Comparison of ENCODE assay signal across 18 cellular contexts in genomic region chr2:239389414-239390329, GRCh38. TPM values are rescaled to one million over a fixed set of nuclear protein-coding genes. Genes with fewer than 3 reads are reported as not detected.
A peak's percentile ranks its signal among the peaks of the same experiment; 100 is the strongest.
DNase-seq lines count a peak whose midpoint lies in the region; ATAC-seq, FAIRE-seq and TF ChIP-seq lines count a peak whose summit lies in the region.
"Had no signal": no experiment of that assay in that cellular context is flagged by ENCODE, and none has a peak within 500 bp of the region (broad histone marks: within the 10 kb centered on the region; RNA-seq: fewer than 3 reads in every experiment).

No MANE protein-coding gene starts in this region.

- CTCF ChIA-PET in HepG2 (lab: Yijun Ruan, JAX; ENCODE audit: low intra/inter-chr PET ratio, low total read pairs) = no interaction called here

- no peak overlapping the region for H3K9ac ChIP-seq in HepG2 (ENCODE audit: insufficient read depth, low read depth, low read length)

- no TSS peak for BruUV-seq in HepG2 (replicated peaks; lab: Mats Ljungman, UMichigan)

- FAIRE-seq in HepG2 (lab: Jason Lieb, UNC) = no peak
- no peak for FAIRE-seq in D721Med (lab: Jason Lieb, UNC)
- FAIRE-seq: GM19239, RCC 7860 had no signal

- no peak for TF ChIP-seq RAD21 in HepG2 (CRISPR knock-in tag; IDR thresholded peaks at IDR 0.05)

- H3K36me3 ChIP-seq in H7 (replicated peaks; ENCODE audit: control insufficient read depth, insufficient read depth, low read length) (no peaks in the 10 kb centered on the region), HepG2 (replicated peaks in 1 of 2; ENCODE audit: control insufficient read depth in 1 of 2, insufficient read depth in 2 of 2, low read length in 2 of 2) (peaks cover 5% of the 10 kb centered on the region in 2 experiments; a peak in 4 of 5 replicates), spleen (peaks cover 0 to 57% (median 5%) of the 10 kb centered on the region in 6 donors), SJCRH30 (no peaks in the 10 kb centered on the region; the same call in 1 of the 2 replicates)

- H3K4me3 ChIP-seq in H7 (ENCODE audit: insufficient read depth, low read depth, low read length) = no peak overlapping the region
- no peak overlapping the region for H3K4me3 ChIP-seq in HepG2 (replicated peaks in 1 of 3; ENCODE audit: insufficient read depth in 1 of 3, low read depth in 2 of 3, low read length in 3 of 3)
- no peak overlapping the region for H3K4me3 ChIP-seq in spleen
- H3K4me3 ChIP-seq in SJCRH30 = no peak overlapping the region

- H3K9me3 ChIP-seq in HepG2 (ENCODE audit: low read length) = no peaks in the 10 kb centered on the region
- no peaks in the 10 kb centered on the region for H3K9me3 ChIP-seq in spleen
- H3K9me3 ChIP-seq in SJCRH30 (replicated peaks) = no peaks in the 10 kb centered on the region

- WGBS in HepG2 (ENCODE audit: low lambda C conversion rate) = 94% methylated on average over 22 of the region's 23 CpGs
- 93 to 98% (median 96%) methylated on average over 23 of the region's 23 CpGs for WGBS in spleen, 5 donors

- peaks cover 37 to 64% of the 10 kb centered on the region in 2 donors for H3K36me3 Mint-ChIP-seq in CD14-positive monocyte

- H3K4me1 Mint-ChIP-seq in CD14-positive monocyte = peaks cover 18% of the 10 kb centered on the region

- H3K27ac ChIP-seq in HepG2 (ENCODE audit: extremely low read length, insufficient read depth, low read length) = no peak overlapping the region
- no peak overlapping the region for H3K27ac ChIP-seq in spleen
- no peak overlapping the region for H3K27ac ChIP-seq in SJCRH30

- DNase-seq in CD14-positive monocyte (ENCODE audit: low spot score) (peak; percentile 18), H7 (peak; percentile 22), HepG2 (ENCODE audit: low spot score) (no peak), spleen (peak; percentile 36), D721Med (ENCODE audit: insufficient read length, low spot score) (no peak), SJCRH30 (no peak), KBM-7 (no peak)
- DNase-seq: CD4-positive, alpha-beta memory T cell; DMS153; GDM1; Kasumi-1; NCI-H1694 treated with DMSO at 0.1 percent for 48 hours; NCI-H2081 treated with DMSO at 0.1 percent for 48 hours; NCI-H2171 treated with DMSO at 0.1 percent for 48 hours; NCI-H524 treated with DMSO at 0.1 percent for 48 hours; NCI-H82 had no signal

- ATAC-seq in HepG2 = no peak

- POLR2A ChIA-PET in HepG2 (lab: Yijun Ruan, JAX) = interaction anchor here (5.1 kb wide), 1 partner anchor 11 kb away, joined by 20 read pairs; the partner anchor contains the start of gene HDAC4

- H4K20me1 ChIP-seq in HepG2 (ENCODE audit: insufficient read depth, low read length) = peaks cover 35% of the 10 kb centered on the region

- peaks cover 59% of the 10 kb centered on the region for H3K79me2 ChIP-seq in HepG2 (ENCODE audit: insufficient read depth, low read length)

- H3K27me3 ChIP-seq in H7 (ENCODE audit: control insufficient read depth, insufficient read depth, low read length) (no peaks in the 10 kb centered on the region), HepG2 (ENCODE audit: control insufficient read depth in 1 of 2, insufficient read depth in 2 of 2, low read length in 2 of 2) (no peaks in the 10 kb centered on the region), spleen (replicated peaks in 1 of 7) (no peaks in the 10 kb centered on the region), SJCRH30 (no peaks in the 10 kb centered on the region)

- H3K4me2 ChIP-seq in HepG2 (ENCODE audit: low read depth, low read length) = no peak overlapping the region

- no peak for TF ChIP-seq CTCF in CD14-positive monocyte (IDR thresholded peaks at IDR 0.05)
- no peak for TF ChIP-seq CTCF in HepG2 (CRISPR knock-in tag; IDR thresholded peaks at IDR 0.05)
- TF ChIP-seq CTCF in spleen (IDR thresholded peaks at IDR 0.05 in 8 of 11, conservative IDR thresholded peaks at IDR 0.05 in 3 of 11) = no peak
- TF ChIP-seq CTCF in D721Med (IDR thresholded peaks at IDR 0.05; ENCODE audit: insufficient read depth, missing control alignments) = no peak

- no peak overlapping the region for H3K4me3 Mint-ChIP-seq in CD14-positive monocyte
- H3K4me3 Mint-ChIP-seq: CD4-positive, alpha-beta memory T cell had no signal

- H3K4me1 ChIP-seq in HepG2 (ENCODE audit: insufficient read depth, low read length) (peaks cover 3% of the 10 kb centered on the region; the same call in 1 of the 2 replicates), spleen (peaks cover 6 to 28% (median 14%) of the 10 kb centered on the region in 6 donors), SJCRH30 (no peaks in the 10 kb centered on the region)

- TF ChIP-seq EP300 in HepG2 (IDR thresholded peaks at IDR 0.05; ENCODE audit: low read depth in 2 of 2, low read length in 2 of 2) (no peak), HepG2 (CRISPR knock-in tag; IDR thresholded peaks at IDR 0.05; ENCODE audit: borderline replicate concordance) (no peak)

- no peak overlapping the region for H2AFZ ChIP-seq in HepG2 (ENCODE audit: low read length)

- no peaks in the 10 kb centered on the region for H3K27me3 Mint-ChIP-seq in CD14-positive monocyte (ENCODE audit: low read depth in 3 of 3)
- H3K27me3 Mint-ChIP-seq: CD4-positive, alpha-beta memory T cell had no signal

- peak overlapping the region in 5 of 7 donors; percentile 11 to 74 (median 50) for H3K27ac Mint-ChIP-seq in CD14-positive monocyte

- in situ Hi-C loops in HepG2 (cut with HindIII; ENCODE audit: extremely low pct_ligation_motif_present, low pct_unique_long_range_greater_than_20kb) (no loop called here), KBM-7 (cut with MboI; ENCODE audit: low pct_unique_long_range_greater_than_20kb, low sequenced_read_pairs) (no loop called here)

- intact Hi-C loops in CD14-positive monocyte (cut with micrococcal nuclease) (loop anchor here in 1 of 2 donors (10.0 kb wide), 1 partner anchor 115 kb away; no protein-coding TSS in a partner anchor), HepG2 (cut with micrococcal nuclease; ENCODE audit: unreplicated experiment) (no loop called here), spleen (cut with DNase I; ENCODE audit: low total_unique reads) (no loop called here)

- TF ChIP-seq POLR2A in HepG2 (IDR thresholded peaks at IDR 0.05; ENCODE audit: insufficient read depth in 1 of 2, low read depth in 2 of 2, low read length in 2 of 2) (no peak), spleen (IDR thresholded peaks at IDR 0.05) (no peak)

- H3K9me3 Mint-ChIP-seq in CD14-positive monocyte = peaks cover 2 to 14% (median 5%) of the 10 kb centered on the region in 7 donors

TF ChIP-seq in HepG2, 621 proteins besides CTCF, POLR2A, EP300 and RAD21:
- no peak for TF ChIP-seq E2F2 (CRISPR knock-in tag; IDR thresholded peaks at IDR 0.05; ENCODE audit: borderline replicate concordance)
- peak; percentile 93 for TF ChIP-seq ZNF329 (CRISPR knock-in tag; IDR thresholded peaks at IDR 0.05; ENCODE audit: low read depth)
- TF ChIP-seq AHR (CRISPR knock-in tag; IDR thresholded peaks at IDR 0.05) = no peak

RNA-seq across cellular contexts. Expression of gene HDAC4, which starts 11.1 kb away (rescaled TPM):
- polyA plus RNA-seq in CD14-positive monocyte = 1 to 10 TPM; 3.3 to 4.5 TPM
- total RNA-seq in H7 (2014; rRNA removed; shearing (Covaris generic)) = 18.1 and 28.5 TPM in 2 replicates
- total RNA-seq in HepG2 (2016; rRNA removed; fragmentation: Illumina TruSeq; extraction: Trizol) = 9.1 and 10.1 TPM in 2 replicates
- total RNA-seq in HepG2 (2016; cell fraction: cytosol; rRNA removed; fragmentation: Illumina TruSeq; extraction: Trizol; ENCODE audit: low read depth) = 19.0 and 23.2 TPM in 2 replicates
- total RNA-seq in HepG2 (2016; cell fraction: insoluble cytoplasmic fraction; rRNA removed; fragmentation: Illumina TruSeq; extraction: Trizol) = 8.7 and 10.2 TPM in 2 replicates
- total RNA-seq in HepG2 (2016; cell fraction: membrane; rRNA removed; fragmentation: Illumina TruSeq; extraction: Trizol) = 8.0 and 11.2 TPM in 2 replicates
- total RNA-seq in HepG2 (2016; cell fraction: nucleus; rRNA removed; fragmentation: Illumina TruSeq; extraction: Trizol) = 14.9 and 20.4 TPM in 2 replicates
- polyA plus RNA-seq in HepG2 (2011; rRNA removed) = 11.5 and 11.9 TPM in 2 replicates
- polyA plus RNA-seq in HepG2 (2011; cell fraction: cytosol; rRNA removed) = 6.8 and 7.6 TPM in 2 replicates
- 60.5 and 78.4 TPM in 2 replicates for polyA plus RNA-seq in HepG2 (2011; cell fraction: nucleus; rRNA removed)
- polyA plus RNA-seq in HepG2 (2012) = 8.7 and 10.7 TPM in 2 replicates
- polyA plus RNA-seq in HepG2 (2016; cell fraction: cytosol; fragmentation: Illumina TruSeq; extraction: Trizol; ENCODE audit: low read depth) = 0.57 and 0.92 TPM in 2 replicates
- polyA plus RNA-seq in HepG2 (2016; cell fraction: insoluble cytoplasmic fraction; fragmentation: Illumina TruSeq; extraction: Trizol; ENCODE audit: low read depth) = 5.1 and 7.0 TPM in 2 replicates
- 1.6 and 2.5 TPM in 2 replicates for polyA plus RNA-seq in HepG2 (2016; cell fraction: membrane; fragmentation: Illumina TruSeq; extraction: Trizol; ENCODE audit: low read depth)
- 12.4 and 16.1 TPM in 2 replicates for polyA plus RNA-seq in HepG2 (2016; cell fraction: nucleus; fragmentation: Illumina TruSeq; extraction: Trizol; ENCODE audit: insufficient read depth, low read depth)
- polyA minus RNA-seq in HepG2 (2011; rRNA and poly(A)+ RNA removed; ENCODE audit: low replicate concordance) = 27.5 and 29.0 TPM in 2 replicates
- 10.9 and 14.4 TPM in 2 replicates for polyA minus RNA-seq in HepG2 (2011; cell fraction: cytosol; rRNA and poly(A)+ RNA removed)
- polyA minus RNA-seq in HepG2 (2011; cell fraction: nucleus; rRNA and poly(A)+ RNA removed) = 64.9 and 80.1 TPM in 2 replicates
- 100 to 1,000 TPM in 2 of 7 donors, 10 to 100 TPM in 5; 58.0 to 122 (median 79.4) TPM for total RNA-seq in spleen
- polyA plus RNA-seq in spleen = 10 to 100 TPM in 1 of 3 donors, 1 to 10 TPM in 2; 3.2 to 10.1 (median 3.8) TPM
- 8.9 and 11.3 TPM in 2 replicates for total RNA-seq in SJCRH30 (2014; rRNA removed; shearing (Covaris generic))

Comparison
In these comparisons a context has a peak if more than half of its experiments do, and no peak if none do; other contexts are left out.
1. DNase-seq: peak in CD14-positive monocyte (single experiment), H7 (single experiment) and spleen (single experiment); none in HepG2 (single experiment), D721Med (single experiment), SJCRH30 (0 of 2) and KBM-7 (single experiment).